1 cellular context compared by ENCODE assay signal in the genomic region with DNA sequence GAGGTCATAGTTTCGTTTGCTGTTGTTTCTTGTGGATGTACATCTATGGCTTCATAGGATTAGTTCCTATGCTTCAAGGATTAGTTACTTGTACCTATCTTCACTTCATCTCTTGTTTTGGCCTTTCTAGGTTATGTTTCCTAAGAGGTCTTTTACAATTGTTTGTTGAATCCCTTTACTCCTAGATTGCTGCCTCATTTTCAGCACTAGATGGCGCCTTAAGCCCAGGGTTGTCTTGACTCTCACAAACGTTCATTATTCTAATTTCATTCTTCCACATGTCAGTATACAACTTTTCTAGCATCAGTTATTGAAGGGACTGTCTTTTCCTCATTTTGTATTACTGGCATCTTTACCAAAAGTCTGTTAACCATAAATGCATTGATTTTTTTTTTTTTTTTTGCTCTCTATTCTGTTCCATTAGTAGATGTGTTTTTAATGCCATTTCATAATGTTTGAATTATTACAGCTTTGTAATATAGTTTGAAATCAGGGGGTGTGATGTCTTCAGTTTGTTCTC.
TF ChIP-seq lines count a peak whose summit lies in the region.

No MANE protein-coding gene starts in this region.

TF ChIP-seq in GM12878, 131 proteins besides CTCF, POLR2A, EP300 and RAD21 (continued from another document):
- TF ChIP-seq, protein P1, sequence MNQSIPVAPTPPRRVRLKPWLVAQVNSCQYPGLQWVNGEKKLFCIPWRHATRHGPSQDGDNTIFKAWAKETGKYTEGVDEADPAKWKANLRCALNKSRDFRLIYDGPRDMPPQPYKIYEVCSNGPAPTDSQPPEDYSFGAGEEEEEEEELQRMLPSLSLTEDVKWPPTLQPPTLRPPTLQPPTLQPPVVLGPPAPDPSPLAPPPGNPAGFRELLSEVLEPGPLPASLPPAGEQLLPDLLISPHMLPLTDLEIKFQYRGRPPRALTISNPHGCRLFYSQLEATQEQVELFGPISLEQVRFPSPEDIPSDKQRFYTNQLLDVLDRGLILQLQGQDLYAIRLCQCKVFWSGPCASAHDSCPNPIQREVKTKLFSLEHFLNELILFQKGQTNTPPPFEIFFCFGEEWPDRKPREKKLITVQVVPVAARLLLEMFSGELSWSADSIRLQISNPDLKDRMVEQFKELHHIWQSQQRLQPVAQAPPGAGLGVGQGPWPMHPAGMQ (IDR thresholded peaks at IDR 0.05; ENCODE audit: borderline replicate concordance), result no peak
- TF ChIP-seq RUNX3 (IDR thresholded peaks at IDR 0.05; ENCODE audit: low read length) (no peak), BMI1 (IDR thresholded peaks at IDR 0.05; ENCODE audit: borderline replicate concordance) (no peak), PAX5 (IDR thresholded peaks at IDR 0.05; ENCODE audit: borderline replicate concordance, low read depth, low read length) (no peak), FOXK2 (IDR thresholded peaks at IDR 0.05) (no peak), SUZ12 (IDR thresholded peaks at IDR 0.05; ENCODE audit: unreplicated experiment) (no peak), ASH2L (IDR thresholded peaks at IDR 0.05; ENCODE audit: borderline replicate concordance, low read depth) (no peak)
- TF ChIP-seq, protein P2, sequence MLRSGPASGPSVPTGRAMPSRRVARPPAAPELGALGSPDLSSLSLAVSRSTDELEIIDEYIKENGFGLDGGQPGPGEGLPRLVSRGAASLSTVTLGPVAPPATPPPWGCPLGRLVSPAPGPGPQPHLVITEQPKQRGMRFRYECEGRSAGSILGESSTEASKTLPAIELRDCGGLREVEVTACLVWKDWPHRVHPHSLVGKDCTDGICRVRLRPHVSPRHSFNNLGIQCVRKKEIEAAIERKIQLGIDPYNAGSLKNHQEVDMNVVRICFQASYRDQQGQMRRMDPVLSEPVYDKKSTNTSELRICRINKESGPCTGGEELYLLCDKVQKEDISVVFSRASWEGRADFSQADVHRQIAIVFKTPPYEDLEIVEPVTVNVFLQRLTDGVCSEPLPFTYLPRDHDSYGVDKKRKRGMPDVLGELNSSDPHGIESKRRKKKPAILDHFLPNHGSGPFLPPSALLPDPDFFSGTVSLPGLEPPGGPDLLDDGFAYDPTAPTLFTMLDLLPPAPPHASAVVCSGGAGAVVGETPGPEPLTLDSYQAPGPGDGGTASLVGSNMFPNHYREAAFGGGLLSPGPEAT (IDR thresholded peaks at IDR 0.05; ENCODE audit: low read depth), result no peak
- TF ChIP-seq, protein P3, sequence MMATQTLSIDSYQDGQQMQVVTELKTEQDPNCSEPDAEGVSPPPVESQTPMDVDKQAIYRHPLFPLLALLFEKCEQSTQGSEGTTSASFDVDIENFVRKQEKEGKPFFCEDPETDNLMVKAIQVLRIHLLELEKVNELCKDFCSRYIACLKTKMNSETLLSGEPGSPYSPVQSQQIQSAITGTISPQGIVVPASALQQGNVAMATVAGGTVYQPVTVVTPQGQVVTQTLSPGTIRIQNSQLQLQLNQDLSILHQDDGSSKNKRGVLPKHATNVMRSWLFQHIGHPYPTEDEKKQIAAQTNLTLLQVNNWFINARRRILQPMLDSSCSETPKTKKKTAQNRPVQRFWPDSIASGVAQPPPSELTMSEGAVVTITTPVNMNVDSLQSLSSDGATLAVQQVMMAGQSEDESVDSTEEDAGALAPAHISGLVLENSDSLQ (IDR thresholded peaks at IDR 0.05), result no peak
- TF ChIP-seq, protein P4, sequence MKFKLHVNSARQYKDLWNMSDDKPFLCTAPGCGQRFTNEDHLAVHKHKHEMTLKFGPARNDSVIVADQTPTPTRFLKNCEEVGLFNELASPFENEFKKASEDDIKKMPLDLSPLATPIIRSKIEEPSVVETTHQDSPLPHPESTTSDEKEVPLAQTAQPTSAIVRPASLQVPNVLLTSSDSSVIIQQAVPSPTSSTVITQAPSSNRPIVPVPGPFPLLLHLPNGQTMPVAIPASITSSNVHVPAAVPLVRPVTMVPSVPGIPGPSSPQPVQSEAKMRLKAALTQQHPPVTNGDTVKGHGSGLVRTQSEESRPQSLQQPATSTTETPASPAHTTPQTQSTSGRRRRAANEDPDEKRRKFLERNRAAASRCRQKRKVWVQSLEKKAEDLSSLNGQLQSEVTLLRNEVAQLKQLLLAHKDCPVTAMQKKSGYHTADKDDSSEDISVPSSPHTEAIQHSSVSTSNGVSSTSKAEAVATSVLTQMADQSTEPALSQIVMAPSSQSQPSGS (IDR thresholded peaks at IDR 0.05; ENCODE audit: low read length), result no peak
TF ChIP-seq in GM12878: peak in this region for 5.
